Comparison of ENCODE assay signal across 15 cellular contexts in genomic region chr10:119190954-119191619, GRCh38. TPM values are rescaled to one million over a fixed set of nuclear protein-coding genes. Genes with fewer than 3 reads are reported as not detected.
DNase-seq lines count a peak whose midpoint lies in the region; ATAC-seq and TF ChIP-seq lines count a peak whose summit lies in the region.
"Had no signal": no experiment of that assay in that cellular context is flagged by ENCODE, and none has a peak within 500 bp of the region (broad histone marks: within the 10 kb centered on the region; RNA-seq: fewer than 3 reads in every experiment).

No MANE protein-coding gene starts in this region.

- H3K79me2 ChIP-seq in Karpas-422 (ENCODE audit: low read length), result no peaks in the 10 kb centered on the region

- peaks cover 17 to 22% (median 17%) of the 10 kb centered on the region in 3 donors for H3K4me1 Mint-ChIP-seq in naive B cell

- no peak overlapping the region for H3K4me2 ChIP-seq in Karpas-422 (ENCODE audit: low read depth, low read length, poor library complexity, severe bottlenecking)

- H3K27me3 ChIP-seq in Karpas-422 (ENCODE audit: low read length), result no peaks in the 10 kb centered on the region
- H3K27me3 ChIP-seq in psoas muscle (ENCODE audit: insufficient read depth in 3 of 3, low read length in 2 of 3), result no peaks in the 10 kb centered on the region
- H3K27me3 ChIP-seq: transverse colon had no signal

- no peaks in the 10 kb centered on the region for H3K9me2 ChIP-seq in Karpas-422 (replicated peaks; ENCODE audit: insufficient read depth, low read length)

- H3K36me3 Mint-ChIP-seq in naive B cell, result no peaks in the 10 kb centered on the region
- H3K36me3 Mint-ChIP-seq: CD4-positive, CD25-positive, alpha-beta regulatory T cell had no signal

- DNase-seq in SIG-M5 treated with dmso at 0.1 percent for 504 hours (lab: John Stamatoyannopoulos, UW; ENCODE audit: unreplicated experiment), result peak; percentile 44
- DNase-seq in SIG-M5 (lab: John Stamatoyannopoulos, UW), result no peak
- DNase-seq in Karpas-422, result peak; percentile 47
- DNase-seq in SKM-1 treated with dmso at 0.1 percent for 144 hours (lab: John Stamatoyannopoulos, UW; ENCODE audit: unreplicated experiment), result peak; percentile 75
- DNase-seq in naive B cell, result no peak
- no peak for DNase-seq in COLO829 (ENCODE audit: low spot score)
- DNase-seq in psoas muscle, result no peak
- DNase-seq: CD4-positive, CD25-positive, alpha-beta regulatory T cell; DND-41; NCI-H1930; NCI-H510A; small intestine; transverse colon had no signal

- no peaks in the 10 kb centered on the region for H3K9me3 Mint-ChIP-seq in naive B cell
- H3K9me3 Mint-ChIP-seq: CD4-positive, CD25-positive, alpha-beta regulatory T cell had no signal

- no peak for TF ChIP-seq CTCF in psoas muscle (IDR thresholded peaks at IDR 0.05)

- intact Hi-C loops in psoas muscle (cut with DNase I), result no loop called here

- no peak overlapping the region for H3K9ac ChIP-seq in Karpas-422 (ENCODE audit: low read length)

- H3K27me3 Mint-ChIP-seq in naive B cell, result peaks cover 0 to 12% (median 0%) of the 10 kb centered on the region in 3 donors
- H3K27me3 Mint-ChIP-seq: CD4-positive, CD25-positive, alpha-beta regulatory T cell had no signal

- ATAC-seq in naive B cell (ENCODE audit: low read depth in 2 of 2) (no peak), GM18868 (IDR thresholded peaks at IDR 0.05; ENCODE audit: unreplicated experiment) (no peak), psoas muscle (no peak)

- no peak overlapping the region for H3K4me3 Mint-ChIP-seq in naive B cell
- H3K4me3 Mint-ChIP-seq: CD4-positive, CD25-positive, alpha-beta regulatory T cell had no signal

- peaks cover 6% of the 10 kb centered on the region for H3K4me1 ChIP-seq in Karpas-422 (ENCODE audit: low read length)
- no peaks in the 10 kb centered on the region for H3K4me1 ChIP-seq in psoas muscle

- H3K9me3 ChIP-seq in Karpas-422 (ENCODE audit: low read length) (no peaks in the 10 kb centered on the region), psoas muscle (no peaks in the 10 kb centered on the region)
- H3K9me3 ChIP-seq: transverse colon had no signal

- H2AFZ ChIP-seq in Karpas-422 (ENCODE audit: low read length), result no peak overlapping the region

- WGBS in psoas muscle, 3 donors, result 61 to 73% (median 63%) methylated on average over 3 of the region's 3 CpGs

- no peaks in the 10 kb centered on the region for H4K20me1 ChIP-seq in Karpas-422 (ENCODE audit: insufficient read depth, low read depth, low read length)

- no peak overlapping the region for H3K4me3 ChIP-seq in Karpas-422 (ENCODE audit: low read length)
- H3K4me3 ChIP-seq in psoas muscle, result no peak overlapping the region
- H3K4me3 ChIP-seq: transverse colon had no signal

- no peaks in the 10 kb centered on the region for H3K36me3 ChIP-seq in Karpas-422 (ENCODE audit: insufficient read depth, low read length)
- H3K36me3 ChIP-seq in psoas muscle (ENCODE audit: insufficient read depth in 1 of 2, low read depth in 1 of 2), result no peaks in the 10 kb centered on the region
- H3K36me3 ChIP-seq: transverse colon had no signal

- peak overlapping the region in 4 of 6 donors; percentile 25 to 66 (median 58) for H3K27ac Mint-ChIP-seq in naive B cell

- no peak overlapping the region for H3K27ac ChIP-seq in Karpas-422 (ENCODE audit: low read length)
- no peak overlapping the region for H3K27ac ChIP-seq in psoas muscle
- H3K27ac ChIP-seq: 22Rv1, transverse colon had no signal

RNA-seq across cellular contexts. Expression of gene PRDX3, which starts 12.5 kb away (rescaled TPM):
- total RNA-seq in Karpas-422 (2014; rRNA removed; shearing (Covaris generic); ENCODE audit: low replicate concordance), result 88.4 and 293 TPM in 2 replicates
- polyA plus RNA-seq in naive B cell (ENCODE audit: low read depth in 6 of 6), result 10 to 100 TPM; 32.2 to 63.0 (median 54.7) TPM
- total RNA-seq in psoas muscle, result 100 to 1,000 TPM; 186 to 212 (median 201) TPM
- 100 to 1,000 TPM; 182 to 331 (median 204) TPM for polyA plus RNA-seq in psoas muscle

RNA-seq across cellular contexts. Expression of gene GRK5, which starts 16.3 kb away (rescaled TPM):
- total RNA-seq in Karpas-422 (2014; rRNA removed; shearing (Covaris generic); ENCODE audit: low replicate concordance), result 4.5 and 5.0 TPM in 2 replicates
- polyA plus RNA-seq in naive B cell (ENCODE audit: low read depth in 6 of 6), result 10 to 100 TPM in 4 of 6 donors, 1 to 10 TPM in 2; 7.2 to 24.6 (median 13.7) TPM
- 10 to 100 TPM in 2 of 4 donors, 1 to 10 TPM in 2; 8.0 to 15.5 (median 10.1) TPM for total RNA-seq in psoas muscle
- 1 to 10 TPM; 7.0 to 7.7 (median 7.3) TPM for polyA plus RNA-seq in psoas muscle

RNA-seq across cellular contexts. Expression of gene SFXN4, which starts 25.6 kb away (rescaled TPM):
- total RNA-seq in Karpas-422 (2014; rRNA removed; shearing (Covaris generic); ENCODE audit: low replicate concordance), result 43.7 and 48.2 TPM in 2 replicates
- polyA plus RNA-seq in naive B cell (ENCODE audit: low read depth in 6 of 6), result 10 to 100 TPM; 11.0 to 17.1 (median 13.9) TPM
- 10 to 100 TPM; 37.1 to 48.9 (median 43.9) TPM for total RNA-seq in psoas muscle
- 10 to 100 TPM; 49.0 to 67.2 (median 65.7) TPM for polyA plus RNA-seq in psoas muscle

Comparison
In these comparisons a context has a peak if more than half of its experiments do, and no peak if none do; other contexts are left out.
1. DNase-seq: peak in SIG-M5 treated with dmso at 0.1 percent for 504 hours (single experiment), Karpas-422 (single experiment) and SKM-1 treated with dmso at 0.1 percent for 144 hours (single experiment); none in SIG-M5 (single experiment), naive B cell (single experiment), COLO829 (single experiment) and psoas muscle (0 of 2).